ENCODE assay signal across 16 cellular contexts in genomic region chr15:70438776-70439175, GRCh38.
DNase-seq lines count a peak whose midpoint lies in the region; ATAC-seq and TF ChIP-seq lines count a peak whose summit lies in the region.
"Had no signal": no experiment of that assay in that cellular context is flagged by ENCODE, and none has a peak within 500 bp of the region (broad histone marks: within the 10 kb centered on the region; RNA-seq: fewer than 3 reads in every experiment).

No MANE protein-coding gene starts in this region.

- H3K27ac ChIP-seq in DND-41 (ENCODE audit: low read length) (peak overlapping the region; percentile 54; the same call in 1 of the 2 replicates), Panc1 (ENCODE audit: low read length) (peak overlapping the region; percentile 29; the same call in 1 of the 2 replicates), cardiac muscle cell (peak overlapping the region; percentile 40)
- H3K27ac ChIP-seq: C4-2B had no signal

- no peak overlapping the region for H3K4me2 ChIP-seq in DND-41 (ENCODE audit: insufficient read depth, low read length)

- no peaks in the 10 kb centered on the region for H3K79me2 ChIP-seq in DND-41 (ENCODE audit: insufficient read depth, low read length)

- no peaks in the 10 kb centered on the region for H4K20me1 ChIP-seq in DND-41 (ENCODE audit: insufficient read depth, low read length)

- H3K4me1 ChIP-seq in DND-41 (ENCODE audit: insufficient read depth, low read length) (peaks cover 62% of the 10 kb centered on the region), Panc1 (ENCODE audit: control insufficient read depth, insufficient read depth, low read length) (peaks cover 18% of the 10 kb centered on the region), cardiac muscle cell (ENCODE audit: low read depth) (peaks cover 43% of the 10 kb centered on the region)

- CTCF ChIA-PET in Panc1 (lab: Charles Lee), result interaction anchor here (0.7 kb wide), 1 partner anchor 72 kb away, joined by 3 read pairs; no protein-coding TSS in a partner anchor

- H3K4me3 ChIP-seq in DND-41 (ENCODE audit: low read depth in 1 of 2, low read length in 2 of 2), result no peak overlapping the region
- no peak overlapping the region for H3K4me3 ChIP-seq in Panc1 (ENCODE audit: low read depth in 2 of 2, low read length in 2 of 2)
- no peak overlapping the region for H3K4me3 ChIP-seq in cardiac muscle cell

- in situ Hi-C loops in Panc1 (cut with HindIII; ENCODE audit: low pct_unique_long_range_greater_than_20kb, low sequenced_read_pairs), result no loop called here

- H3K36me3 Mint-ChIP-seq in mesothelial cell of epicardium, result no peaks in the 10 kb centered on the region

- peaks cover 22% of the 10 kb centered on the region for H3K27me3 Mint-ChIP-seq in mesothelial cell of epicardium (ENCODE audit: low read depth)

- no peak for DNase-seq in DND-41
- DNase-seq in Panc1 (ENCODE audit: low read depth, low spot score), result no peak
- peak in 1 of 2 donors; percentile 97 for DNase-seq in cardiac muscle cell (ENCODE audit: low read depth in 1 of 2, low spot score in 1 of 2)
- DNase-seq in mesothelial cell of epicardium (ENCODE audit: low spot score in 2 of 2, unreplicated experiment in 2 of 2), result peak in 1 of 2 experiments; percentile 38
- DNase-seq in DMS153 treated with DMSO at 0.1 percent for 48 hours (lab: John Stamatoyannopoulos, UW; ENCODE audit: unreplicated experiment), result no peak
- DNase-seq in NCI-H187 (lab: John Stamatoyannopoulos, UW), result no peak
- DNase-seq in NCI-H2227 (lab: John Stamatoyannopoulos, UW; ENCODE audit: unreplicated experiment), result no peak
- DNase-seq: DMS 273 treated with DMSO at 0.1 percent for 48 hours, HCEC 1CT, IMR-90, NCI-H1105 treated with DMSO at 0.1 percent for 48 hours, NCI-H187 treated with DMSO at 0.1 percent for 48 hours, NCI-H2171, SIG-M5 had no signal

- POLR2A ChIA-PET in Panc1 (lab: Charles Lee), result no interaction called here

- H3K4me1 Mint-ChIP-seq in mesothelial cell of epicardium, result peaks cover 74% of the 10 kb centered on the region

- ATAC-seq in DND-41 (ENCODE audit: insufficient read depth, low read depth) (no peak), Panc1 (no peak), GM18519 (IDR thresholded peaks at IDR 0.05; ENCODE audit: low FRiP score, unreplicated experiment) (no peak)

- H3K27ac Mint-ChIP-seq in mesothelial cell of epicardium, result peak overlapping the region; percentile 69

- no TSS peak for BruUV-seq in Panc1 (replicated peaks; lab: Mats Ljungman, UMichigan)

- no peak overlapping the region for H3K9ac ChIP-seq in DND-41 (ENCODE audit: low read depth, low read length)

- H3K36me3 ChIP-seq in DND-41 (ENCODE audit: insufficient read depth, low read length) (no peaks in the 10 kb centered on the region), Panc1 (ENCODE audit: control insufficient read depth, insufficient read depth, low read length) (no peaks in the 10 kb centered on the region), cardiac muscle cell (no peaks in the 10 kb centered on the region)

- H3K9me3 Mint-ChIP-seq in mesothelial cell of epicardium, result no peaks in the 10 kb centered on the region

- TF ChIP-seq CTCF in DND-41 (IDR thresholded peaks at IDR 0.05; ENCODE audit: borderline replicate concordance, extremely low read depth, low read length, poor library complexity, severe bottlenecking) (no peak), Panc1 (IDR thresholded peaks at IDR 0.05) (no peak), cardiac muscle cell (IDR thresholded peaks at IDR 0.05; ENCODE audit: low read depth, low read length) (no peak), mesothelial cell of epicardium (IDR thresholded peaks at IDR 0.05; ENCODE audit: unreplicated experiment) (no peak)

- H2AFZ ChIP-seq in DND-41 (ENCODE audit: low read depth, low read length), result no peak overlapping the region

- intact Hi-C loops in Panc1 (cut with micrococcal nuclease; ENCODE audit: unreplicated experiment), result no loop called here

- no peak overlapping the region for H3K4me3 Mint-ChIP-seq in mesothelial cell of epicardium

- H3K27me3 ChIP-seq in DND-41 (ENCODE audit: insufficient read depth, low read length, poor library complexity) (no peaks in the 10 kb centered on the region), Panc1 (ENCODE audit: control insufficient read depth, insufficient read depth, low read length) (no peaks in the 10 kb centered on the region), cardiac muscle cell (peaks cover 7% of the 10 kb centered on the region)

- H3K9me3 ChIP-seq in DND-41 (ENCODE audit: insufficient read depth, low read length, severe bottlenecking), result no peaks in the 10 kb centered on the region
- H3K9me3 ChIP-seq in Panc1 (ENCODE audit: control insufficient read depth, insufficient read depth, low read depth, low read length), result no peaks in the 10 kb centered on the region
- no peaks in the 10 kb centered on the region for H3K9me3 ChIP-seq in cardiac muscle cell (ENCODE audit: low read depth)
